Comparison of ENCODE assay signal across 9 cellular contexts in the genomic region with DNA sequence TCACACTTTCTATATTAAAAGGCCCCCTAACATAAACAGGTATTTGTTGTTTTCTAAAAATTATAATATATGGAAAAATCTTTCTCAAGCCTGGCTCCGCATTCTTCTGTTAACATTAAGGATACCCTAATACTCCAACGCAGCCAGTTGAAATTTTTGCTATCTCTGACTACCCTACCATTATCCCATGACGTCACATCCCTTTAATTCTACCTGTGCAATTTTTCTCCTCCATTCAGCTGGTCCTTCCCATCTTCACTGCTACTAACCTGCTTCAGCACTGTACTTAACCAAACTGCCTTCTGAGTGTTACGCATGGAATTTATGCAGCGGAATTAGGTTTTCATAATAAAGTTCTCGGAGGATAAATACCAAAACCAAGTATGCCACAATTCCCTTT. TPM values are rescaled to one million over a fixed set of nuclear protein-coding genes. Genes with fewer than 3 reads are reported as not detected.
A peak's percentile ranks its signal among the peaks of the same experiment; 100 is the strongest.
DNase-seq lines count a peak whose midpoint lies in the region; ATAC-seq and TF ChIP-seq lines count a peak whose summit lies in the region.
"Had no signal": no experiment of that assay in that cellular context is flagged by ENCODE, and none has a peak within 500 bp of the region (broad histone marks: within the 10 kb centered on the region; RNA-seq: fewer than 3 reads in every experiment).

No MANE protein-coding gene starts in this region.

- no peak for TF ChIP-seq CTCF in CD4-positive, alpha-beta T cell (IDR thresholded peaks at IDR 0.05)
- TF ChIP-seq CTCF in thyroid gland (IDR thresholded peaks at IDR 0.05) (no peak), body of pancreas (IDR thresholded peaks at IDR 0.05) (no peak)

- H3K4me3 ChIP-seq in MG63: peak overlapping the region; percentile 76
- peak overlapping the region; percentile 93 to 100 for H3K4me3 ChIP-seq in duodenal mucosa (ENCODE audit: low read depth in 1 of 2, low read length in 2 of 2)
- H3K4me3 ChIP-seq in neuron (ENCODE audit: low read length): peak overlapping the region; percentile 71
- peak overlapping the region in 1 of 3 donors; percentile 56 for H3K4me3 ChIP-seq in thyroid gland (replicated peaks in 1 of 3)
- H3K4me3 ChIP-seq in body of pancreas: peak overlapping the region in 1 of 2 donors; percentile 59

- peak overlapping the region; percentile 98 for H3K4me3 Mint-ChIP-seq in CD4-positive, alpha-beta T cell

- H3K36me3 ChIP-seq in MG63: peaks cover 5% of the 10 kb centered on the region; the same call in 1 of the 2 replicates
- H3K36me3 ChIP-seq in duodenal mucosa (ENCODE audit: control insufficient read depth in 1 of 2, insufficient read depth in 2 of 2, low read length in 2 of 2): peaks cover 0 to 5% of the 10 kb centered on the region in 2 donors
- peaks cover 17% of the 10 kb centered on the region for H3K36me3 ChIP-seq in neuron (ENCODE audit: insufficient read depth, low read length)
- peaks cover 0 to under 1% of the 10 kb centered on the region in 2 donors for H3K36me3 ChIP-seq in thyroid gland
- peaks cover 4% of the 10 kb centered on the region in 2 donors for H3K36me3 ChIP-seq in body of pancreas (replicated peaks in 1 of 2; ENCODE audit: insufficient read depth in 1 of 2, low read depth in 2 of 2)

- POLR2A ChIA-PET in CD4-positive, alpha-beta T cell (lab: Charles Lee): interaction anchor here (1.0 to 1.8 kb wide), 7 partner anchors 8 to 248 kb away, joined by 3 to 6 read pairs (median 5); partner anchors contain the start of gene SLC25A15

- no peak for DNase-seq in CD4-positive, alpha-beta T cell
- DNase-seq in MG63: no peak
- DNase-seq in thyroid gland: no peak
- no peak for DNase-seq in body of pancreas
- no peak for DNase-seq in superior temporal gyrus (ENCODE audit: extremely low spot score)
- DNase-seq: NCI-H1417 treated with DMSO at 0.1 percent for 48 hours had no signal

- intact Hi-C loops in CD4-positive, alpha-beta T cell (cut with DNase I, micrococcal nuclease): loop anchor here (2.0 to 10.0 kb wide), 6 partner anchors 19 to 1085 kb away; partner anchors contain the start of genes KBTBD7 (in 1 of the 2), MTRF1 (in 1 of the 2), SLC25A15 (in 1 of the 2) and WBP4 (in 1 of the 2)
- intact Hi-C loops in thyroid gland (cut with DNase I): loop anchor here (10.0 kb wide), 1 partner anchor 295 kb away; the partner anchor contains the start of gene WBP4
- intact Hi-C loops in body of pancreas (cut with DNase I): no loop called here

- no peak overlapping the region for H2AFZ ChIP-seq in neuron (ENCODE audit: low read depth, low read length)

- ATAC-seq in CD4-positive, alpha-beta T cell (ENCODE audit: poor library complexity): no peak
- ATAC-seq in body of pancreas (no peak), HG03139 (IDR thresholded peaks at IDR 0.05; ENCODE audit: unreplicated experiment) (no peak)

- peaks cover 32% of the 10 kb centered on the region for H3K4me1 Mint-ChIP-seq in CD4-positive, alpha-beta T cell (ENCODE audit: low read depth)

- peak overlapping the region; percentile 95 for H3K27ac Mint-ChIP-seq in CD4-positive, alpha-beta T cell

- no peaks in the 10 kb centered on the region for H3K9me3 ChIP-seq in CD4-positive, alpha-beta T cell (ENCODE audit: control insufficient read depth, low read length)
- H3K9me3 ChIP-seq in MG63 (no peaks in the 10 kb centered on the region), duodenal mucosa (ENCODE audit: control insufficient read depth in 1 of 2, low read length in 2 of 2) (no peaks in the 10 kb centered on the region), neuron (ENCODE audit: low read length) (no peaks in the 10 kb centered on the region), thyroid gland (no peaks in the 10 kb centered on the region), body of pancreas (no peaks in the 10 kb centered on the region)

- WGBS in thyroid gland, 2 donors: 79 to 81% methylated on average over 6 of the region's 6 CpGs
- 74 to 78% methylated on average over 6 of the region's 6 CpGs for WGBS in body of pancreas, 2 donors

- no peaks in the 10 kb centered on the region for H3K27me3 ChIP-seq in CD4-positive, alpha-beta T cell (ENCODE audit: control insufficient read depth, insufficient read depth, low read length)
- no peaks in the 10 kb centered on the region for H3K27me3 ChIP-seq in MG63
- no peaks in the 10 kb centered on the region for H3K27me3 ChIP-seq in duodenal mucosa (ENCODE audit: control insufficient read depth in 1 of 2, insufficient read depth in 2 of 2, low read length in 2 of 2)
- no peaks in the 10 kb centered on the region for H3K27me3 ChIP-seq in neuron (ENCODE audit: insufficient read depth, low read length)
- H3K27me3 ChIP-seq in thyroid gland: no peaks in the 10 kb centered on the region
- H3K27me3 ChIP-seq in body of pancreas: no peaks in the 10 kb centered on the region

- H3K4me1 ChIP-seq in duodenal mucosa (ENCODE audit: control insufficient read depth in 1 of 2, insufficient read depth in 2 of 2, low read length in 2 of 2): peaks cover 11 to 15% of the 10 kb centered on the region in 2 donors
- H3K4me1 ChIP-seq in neuron (ENCODE audit: insufficient read depth, low read length): peaks cover 10% of the 10 kb centered on the region
- peaks cover 0 to 14% of the 10 kb centered on the region in 2 donors for H3K4me1 ChIP-seq in thyroid gland
- H3K4me1 ChIP-seq in body of pancreas: peaks cover 27% of the 10 kb centered on the region

- H3K9ac ChIP-seq in duodenal mucosa (ENCODE audit: low read depth in 1 of 2, low read length in 2 of 2): peak overlapping the region; percentile 95 to 98

- H3K27ac ChIP-seq in CD4-positive, alpha-beta T cell (ENCODE audit: low read depth, low read length): peak overlapping the region; percentile 75
- H3K27ac ChIP-seq in duodenal mucosa (ENCODE audit: low read depth, low read length): no peak overlapping the region
- peak overlapping the region in 1 of 3 donors; percentile 78 for H3K27ac ChIP-seq in thyroid gland
- no peak overlapping the region for H3K27ac ChIP-seq in body of pancreas

- no peaks in the 10 kb centered on the region for H3K9me3 Mint-ChIP-seq in CD4-positive, alpha-beta T cell

- CTCF ChIA-PET in CD4-positive, alpha-beta T cell (lab: Charles Lee): interaction anchor here (0.6 to 1.2 kb wide), 3 partner anchors 9 to 422 kb away, joined by 3 to 5 read pairs (median 4); partner anchors contain the start of gene SLC25A15

- H3K27me3 Mint-ChIP-seq in CD4-positive, alpha-beta T cell: no peaks in the 10 kb centered on the region

- TF ChIP-seq POLR2A in thyroid gland (IDR thresholded peaks at IDR 0.05): no peak
- no peak for TF ChIP-seq POLR2A in body of pancreas (IDR thresholded peaks at IDR 0.05)

- peaks cover 22% of the 10 kb centered on the region for H3K36me3 Mint-ChIP-seq in CD4-positive, alpha-beta T cell (ENCODE audit: low read depth)

RNA-seq across cellular contexts. Expression of gene MRPS31, which starts 1.0 kb away (rescaled TPM):
- total RNA-seq in CD4-positive, alpha-beta T cell: 1 to 10 TPM; 8.3 to 9.5 TPM
- total RNA-seq in MG63 (2014; rRNA removed; shearing (Covaris generic); ENCODE audit: low replicate concordance): 14.0 and 21.8 TPM in 2 replicates
- total RNA-seq in thyroid gland: 10 to 100 TPM; 26.9 to 34.9 (median 32.3) TPM
- 10 to 100 TPM; 10.9 to 11.9 TPM for total RNA-seq in body of pancreas

RNA-seq across cellular contexts. Expression of gene SLC25A15, which starts 19.4 kb away (rescaled TPM):
- 1 to 10 TPM; 2.1 to 2.2 TPM for total RNA-seq in CD4-positive, alpha-beta T cell
- 38.1 and 57.4 TPM in 2 replicates for total RNA-seq in MG63 (2014; rRNA removed; shearing (Covaris generic); ENCODE audit: low replicate concordance)
- total RNA-seq in thyroid gland (10 to 100 TPM; 12.8 to 19.5 (median 13.6) TPM), body of pancreas (10 to 100 TPM in 1 of 2 donors, 1 to 10 TPM in 1; 4.6 to 27.8 TPM)
